Comparison of ENCODE assay signal across 8 cellular contexts in the genomic region with DNA sequence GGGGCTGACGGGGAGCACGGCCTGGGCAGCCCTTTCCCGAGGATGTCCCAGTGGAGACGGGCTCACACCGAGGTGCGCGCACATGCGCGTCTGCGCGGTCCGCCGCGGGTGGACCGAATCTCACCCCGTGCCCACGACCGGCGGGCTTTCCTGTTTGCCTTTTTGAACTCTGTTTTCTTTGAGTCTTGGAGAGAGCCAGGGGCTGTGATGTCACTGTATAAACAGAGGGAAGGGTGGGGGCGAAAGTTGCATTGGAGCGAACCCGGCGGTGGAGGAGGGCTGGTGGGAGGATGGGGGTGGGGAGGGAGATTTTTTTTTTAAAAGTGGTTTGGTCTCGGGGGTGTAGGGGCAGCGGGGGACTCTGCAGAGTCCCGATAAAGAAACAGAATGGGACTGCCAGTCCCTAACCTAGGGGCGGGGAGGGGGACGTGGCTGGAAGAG.
A peak's percentile ranks its signal among the peaks of the same experiment; 100 is the strongest.
DNase-seq lines count a peak whose midpoint lies in the region; ATAC-seq and TF ChIP-seq lines count a peak whose summit lies in the region.

No MANE protein-coding gene starts in this region.

- ATAC-seq in omental fat pad (ENCODE audit: low FRiP score) (peak; percentile 25), GM21367 (IDR thresholded peaks at IDR 0.05; ENCODE audit: unreplicated experiment) (no peak)

- peak overlapping the region; percentile 72 for H3K27ac ChIP-seq in RWPE1

- H3K36me3 Mint-ChIP-seq in activated CD4-positive, alpha-beta T cell treated with anti-CD3 and anti-CD28 coated beads, Interleukin-2, amount 10 ng/mL, durations not matched to agents 7 days and 5 days (ENCODE audit: low read depth), result no peaks in the 10 kb centered on the region

- peaks cover 45% of the 10 kb centered on the region for H3K27me3 Mint-ChIP-seq in activated CD4-positive, alpha-beta T cell treated with anti-CD3 and anti-CD28 coated beads, Interleukin-2, amount 10 ng/mL, durations not matched to agents 7 days and 5 days

- no peaks in the 10 kb centered on the region for H3K27me3 ChIP-seq in BJ (ENCODE audit: control insufficient read depth, insufficient read depth, low read length)

- CTCF ChIA-PET in BJ (lab: Yijun Ruan, JAX) (interaction anchor here (0.6 to 0.8 kb wide), 2 partner anchors 195 to 389 kb away, joined by 3 to 4 read pairs; no protein-coding TSS in a partner anchor), RWPE1 (lab: Yijun Ruan, JAX) (no interaction called here)
- CTCF ChIA-PET in activated CD4-positive, alpha-beta T cell treated with anti-CD3 and anti-CD28 coated beads, Interleukin-2, amount 10 ng/mL, durations not matched to agents 7 days and 5 days (lab: Charles Lee), result no interaction called here

- no peak overlapping the region for H3K27ac Mint-ChIP-seq in activated CD4-positive, alpha-beta T cell treated with anti-CD3 and anti-CD28 coated beads, Interleukin-2, amount 10 ng/mL, durations not matched to agents 7 days and 5 days

- H3K4me1 Mint-ChIP-seq in activated CD4-positive, alpha-beta T cell treated with anti-CD3 and anti-CD28 coated beads, Interleukin-2, amount 10 ng/mL, durations not matched to agents 7 days and 5 days, result peaks cover 2% of the 10 kb centered on the region

- DNase-seq in BJ (ENCODE audit: low read depth) (no peak), RWPE1 (ENCODE audit: low spot score) (peak; percentile 31), glomerular visceral epithelial cell (ENCODE audit: extremely low spot score) (peak; percentile 70), omental fat pad (ENCODE audit: low spot score) (no peak), NCI-H524 treated with DMSO at 0.1 percent for 48 hours (lab: John Stamatoyannopoulos, UW) (no peak), NCI-H2107 treated with DMSO at 0.1 percent for 48 hours (lab: John Stamatoyannopoulos, UW; ENCODE audit: unreplicated experiment) (no peak)
- DNase-seq in activated CD4-positive, alpha-beta T cell treated with anti-CD3 and anti-CD28 coated beads, Interleukin-2, amount 10 ng/mL, durations not matched to agents 7 days and 5 days, result no peak

- peak overlapping the region; percentile 48 for H3K4me3 ChIP-seq in BJ (ENCODE audit: low read depth, low read length)

- H3K36me3 ChIP-seq in BJ (ENCODE audit: control insufficient read depth, insufficient read depth, low read length), result no peaks in the 10 kb centered on the region

- TF ChIP-seq CTCF in BJ (IDR thresholded peaks at IDR 0.05; ENCODE audit: insufficient read depth, low read depth, low read length) (no peak), RWPE1 (conservative IDR thresholded peaks at IDR 0.05; ENCODE audit: low read depth) (no peak), omental fat pad (IDR thresholded peaks at IDR 0.05) (no peak)

- no peaks in the 10 kb centered on the region for H3K9me3 Mint-ChIP-seq in activated CD4-positive, alpha-beta T cell treated with anti-CD3 and anti-CD28 coated beads, Interleukin-2, amount 10 ng/mL, durations not matched to agents 7 days and 5 days

- POLR2A ChIA-PET in BJ (lab: Charles Lee) (no interaction called here), RWPE1 (lab: Yijun Ruan, JAX; ENCODE audit: low non-redundant PET) (no interaction called here)
- POLR2A ChIA-PET in activated CD4-positive, alpha-beta T cell treated with anti-CD3 and anti-CD28 coated beads, Interleukin-2, amount 10 ng/mL, durations not matched to agents 7 days and 5 days (lab: Charles Lee), result no interaction called here

- no peak overlapping the region for H3K4me3 Mint-ChIP-seq in activated CD4-positive, alpha-beta T cell treated with anti-CD3 and anti-CD28 coated beads, Interleukin-2, amount 10 ng/mL, durations not matched to agents 7 days and 5 days

Comparison
In these comparisons a context has a peak if more than half of its experiments do, and no peak if none do; other contexts are left out.
1. DNase-seq: peak in RWPE1 (single experiment) and glomerular visceral epithelial cell (single experiment); none in BJ (single experiment), omental fat pad (single experiment), NCI-H524 treated with DMSO at 0.1 percent for 48 hours (single experiment), activated CD4-positive, alpha-beta T cell treated with anti-CD3 and anti-CD28 coated beads, Interleukin-2, amount 10 ng/mL, durations not matched to agents 7 days and 5 days (single experiment) and NCI-H2107 treated with DMSO at 0.1 percent for 48 hours (single experiment).